31 cellular contexts compared by ENCODE assay signal in the genomic region with DNA sequence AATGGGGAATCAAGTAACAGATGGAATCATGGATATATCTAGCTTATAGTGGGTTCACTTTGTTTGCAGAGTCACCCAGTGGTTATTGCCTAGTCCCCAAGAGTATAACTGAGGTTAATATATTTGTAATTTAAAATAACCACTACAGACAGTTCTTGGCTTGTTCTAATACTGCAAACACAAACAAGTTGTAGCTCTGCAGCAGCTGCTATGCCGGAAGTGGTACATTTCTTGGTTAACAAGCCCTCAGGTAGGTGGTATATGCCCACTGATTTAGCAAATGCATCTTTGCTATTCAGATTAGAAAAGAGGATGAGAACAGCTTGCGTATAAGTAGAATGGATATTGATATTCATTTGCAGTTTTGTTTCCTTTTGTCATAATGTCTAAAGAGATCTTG.
"Had no signal": no experiment of that assay in that cellular context is flagged by ENCODE, and none has a peak within 500 bp of the region (broad histone marks: within the 10 kb centered on the region; RNA-seq: fewer than 3 reads in every experiment).

No MANE protein-coding gene starts in this region.

- H3K27ac ChIP-seq: PC-9, RWPE1, SJCRH30, SK-N-MC had no signal

- ATAC-seq: Panc1, Right ventricle myocardium inferior, SK-N-SH treated with all-trans-retinoic acid at 6 μM for 48 hours had no signal

- DNase-seq: Kasumi-1, KG1, MG63, NCI-H1048, NCI-H1092 treated with DMSO at 0.1 percent for 48 hours, NCI-H1105 treated with DMSO at 0.1 percent for 48 hours, NCI-H1417, NCI-H1436, NCI-H146, NCI-H1694, NCI-H187, NCI-H1930, NCI-H2029 treated with DMSO at 0.1 percent for 48 hours, NCI-H2081 treated with DMSO at 0.1 percent for 48 hours, NCI-H2171, NCI-H226, NCI-H446 treated with DMSO at 0.1 percent for 48 hours, NCI-H510A, NCI-H524, NCI-H526, NCI-H748 treated with DMSO at 0.1 percent for 48 hours, NCI-H82, PC-9, SHP77, SIG-M5, SJCRH30 had no signal

- H3K4me1 ChIP-seq: SJCRH30 had no signal

- H3K4me3 ChIP-seq: MG63, PC-9, SJCRH30, SK-N-MC had no signal

- H3K4me2 ChIP-seq: PC-9 had no signal

- H2AFZ ChIP-seq: PC-9 had no signal

- H3K27me3 ChIP-seq: MG63, SJCRH30 had no signal

- H3K36me3 ChIP-seq: MG63, SJCRH30 had no signal

- H3K9me3 ChIP-seq: MG63, SJCRH30 had no signal
